Comparison of ENCODE assay signal across 11 cellular contexts in genomic region chr4:56641494-56642051, GRCh38. TPM values are rescaled to one million over a fixed set of nuclear protein-coding genes. Genes with fewer than 3 reads are reported as not detected.
DNase-seq lines count a peak whose midpoint lies in the region; ATAC-seq and TF ChIP-seq lines count a peak whose summit lies in the region.
"Had no signal": no experiment of that assay in that cellular context is flagged by ENCODE, and none has a peak within 500 bp of the region (broad histone marks: within the 10 kb centered on the region; RNA-seq: fewer than 3 reads in every experiment).

No MANE protein-coding gene starts in this region.

- DNase-seq in AG08396 (ENCODE audit: low spot score) (peak; percentile 70), HS-5 (ENCODE audit: low read depth) (peak; percentile 79), brain microvascular endothelial cell (peak; percentile 81), left lung (no peak), amygdala (lab: John Stamatoyannopoulos, UW) (no peak), NCI-H1417 (lab: John Stamatoyannopoulos, UW) (no peak)
- DNase-seq: DMS153, Peyer's patch had no signal

- H3K4me3 ChIP-seq in brain microvascular endothelial cell (ENCODE audit: low read depth, low read length) (no peak overlapping the region), left lung (no peak overlapping the region)
- H3K4me3 ChIP-seq: esophagus muscularis mucosa, Peyer's patch had no signal

- in situ Hi-C loops in brain microvascular endothelial cell (cut with HindIII; ENCODE audit: low pct_ligation_motif_present, low sequenced_read_pairs): no loop called here

- H3K36me3 ChIP-seq in brain microvascular endothelial cell (replicated peaks) (no peaks in the 10 kb centered on the region), left lung (peaks cover 0 to 4% of the 10 kb centered on the region in 2 donors)
- H3K36me3 ChIP-seq: esophagus muscularis mucosa, Peyer's patch had no signal

- TF ChIP-seq CTCF in brain microvascular endothelial cell (IDR thresholded peaks at IDR 0.05; ENCODE audit: low read depth, low read length, missing control alignments) (peak; percentile 17), left lung (IDR thresholded peaks at IDR 0.05) (peak; percentile 9 to 11)

- H3K9me3 ChIP-seq in left lung: peaks cover 0 to 6% of the 10 kb centered on the region in 2 donors

- H3K4me1 ChIP-seq in left lung: no peaks in the 10 kb centered on the region
- H3K4me1 ChIP-seq: Peyer's patch had no signal

- no peaks in the 10 kb centered on the region for H3K27me3 ChIP-seq in brain microvascular endothelial cell (replicated peaks)
- H3K27me3 ChIP-seq in left lung: no peaks in the 10 kb centered on the region
- H3K27me3 ChIP-seq: esophagus muscularis mucosa, Peyer's patch had no signal

- ATAC-seq in left lung (peak; percentile 58), HG02884 (IDR thresholded peaks at IDR 0.05; ENCODE audit: unreplicated experiment) (no peak), GM21423 (IDR thresholded peaks at IDR 0.05; ENCODE audit: unreplicated experiment) (no peak)

- intact Hi-C loops in left lung (cut with DNase I): no loop called here

- H3K27ac ChIP-seq in brain microvascular endothelial cell: peak overlapping the region; percentile 90
- H3K27ac ChIP-seq in left lung: no peak overlapping the region
- H3K27ac ChIP-seq: esophagus muscularis mucosa, Peyer's patch had no signal

RNA-seq across cellular contexts. Expression of gene HOPX, which starts 39.5 kb away (rescaled TPM):
- 100 to 1,000 TPM; 291 to 729 TPM for total RNA-seq in left lung

Comparison
In these comparisons a context has a peak if more than half of its experiments do, and no peak if none do; other contexts are left out.
1. DNase-seq: peak in AG08396 (single experiment), HS-5 (single experiment) and brain microvascular endothelial cell (single experiment); none in left lung (0 of 2), amygdala (0 of 56) and NCI-H1417 (0 of 3).